ENCODE assay signal across 24 cellular contexts in the genomic region with DNA sequence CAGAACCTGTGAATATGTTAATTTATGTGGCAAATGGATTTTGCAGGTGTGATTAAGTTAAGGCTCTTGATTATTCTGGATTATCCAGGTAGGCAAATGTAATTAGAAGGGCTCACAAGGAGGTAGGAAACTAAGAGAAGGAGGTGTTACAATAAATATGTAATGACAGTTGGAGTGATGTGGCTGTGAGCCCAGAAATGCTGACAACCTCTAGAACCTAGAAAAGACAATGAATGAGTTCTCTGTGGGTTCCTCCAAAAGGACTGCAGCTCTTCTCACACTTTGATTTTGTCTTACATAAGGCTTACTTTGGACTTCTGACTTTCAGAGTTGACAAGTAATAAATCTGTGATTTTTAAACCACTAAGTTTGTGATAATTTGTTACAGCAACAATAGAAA.
DNase-seq lines count a peak whose midpoint lies in the region; ATAC-seq, FAIRE-seq and TF ChIP-seq lines count a peak whose summit lies in the region.
"Had no signal": no experiment of that assay in that cellular context is flagged by ENCODE, and none has a peak within 500 bp of the region (broad histone marks: within the 10 kb centered on the region; RNA-seq: fewer than 3 reads in every experiment).

No MANE protein-coding gene starts in this region.

- H4K91ac ChIP-seq in H1 (replicated peaks; ENCODE audit: insufficient read length, low read length), result no peak overlapping the region

- H3K79me2 ChIP-seq in H1 (ENCODE audit: control insufficient read depth in 1 of 2, insufficient read depth in 2 of 2, low read length in 2 of 2), result no peaks in the 10 kb centered on the region

- H3K4me3 ChIP-seq in H1 (ENCODE audit: extremely low read depth in 1 of 4, insufficient read depth in 2 of 4, low read depth in 3 of 4, low read length in 4 of 4), result no peak overlapping the region
- no peak overlapping the region for H3K4me3 ChIP-seq in small intestine (ENCODE audit: low read depth in 1 of 2, low read length in 2 of 2)
- H3K4me3 ChIP-seq: BLaER1, GM12878 had no signal

- ATAC-seq in GM21825 (IDR thresholded peaks at IDR 0.05; ENCODE audit: unreplicated experiment), result no peak
- ATAC-seq: GM12878 had no signal

- H3K23me2 ChIP-seq in H1 (ENCODE audit: low read depth, low read length), result no peaks in the 10 kb centered on the region

- POLR2A ChIA-PET in H1 (lab: Charles Lee; ENCODE audit: partially characterized antibody), result interaction anchor here (1.6 to 2.2 kb wide), 3 partner anchors 12 to 41 kb away, joined by 4 to 7 read pairs (median 7); no protein-coding TSS in a partner anchor

- no peak overlapping the region for H2AFZ ChIP-seq in H1 (ENCODE audit: low read length)

- no peak overlapping the region for H2BK20ac ChIP-seq in H1 (ENCODE audit: low read length)

- H3K9ac ChIP-seq in H1 (replicated peaks in 1 of 4; ENCODE audit: extremely low read depth in 1 of 4, low read depth in 3 of 4, low read length in 3 of 4), result no peak overlapping the region
- H3K9ac ChIP-seq: BLaER1 had no signal

- no peak for TF ChIP-seq EP300 in H1 (IDR thresholded peaks at IDR 0.05; ENCODE audit: borderline replicate concordance in 1 of 2, low read depth in 2 of 2, low read length in 2 of 2)

- H3K23ac ChIP-seq in H1 (ENCODE audit: insufficient read length), result no peak overlapping the region

- CTCF ChIA-PET in H1 (lab: Charles Lee; ENCODE audit: partially characterized antibody), result no interaction called here

- no peak overlapping the region for H2BK5ac ChIP-seq in H1 (ENCODE audit: low read depth, low read length)

- FAIRE-seq in H1 (lab: Jason Lieb, UNC) (no peak), small intestine (lab: Jason Lieb, UNC) (no peak)
- FAIRE-seq: GM12878, GM12892, GM18507 had no signal

- H3K4me1 ChIP-seq in H1 (replicated peaks in 1 of 4; ENCODE audit: control insufficient read depth in 3 of 4, insufficient read depth in 4 of 4, low read length in 3 of 4), result peaks cover 0 to 3% (median 0%) of the 10 kb centered on the region in 4 experiments; a peak in 1 of 7 replicates
- no peaks in the 10 kb centered on the region for H3K4me1 ChIP-seq in small intestine (ENCODE audit: control insufficient read depth in 2 of 2, insufficient read depth in 1 of 2, low read depth in 1 of 2, low read length in 1 of 2)
- H3K4me1 ChIP-seq: BE2C, BLaER1 had no signal

- no peak overlapping the region for H3K4ac ChIP-seq in H1 (replicated peaks; ENCODE audit: insufficient read length, low read depth, low read length)

- H2BK120ac ChIP-seq in H1 (replicated peaks; ENCODE audit: low read depth, low read length), result no peak overlapping the region

- no peak overlapping the region for H3K4me2 ChIP-seq in H1 (ENCODE audit: insufficient read depth in 1 of 2, low read depth in 2 of 2, low read length in 2 of 2)
- H3K4me2 ChIP-seq: BLaER1 had no signal

- no peaks in the 10 kb centered on the region for H3K27me3 ChIP-seq in H1 (replicated peaks in 1 of 4; ENCODE audit: control insufficient read depth in 3 of 4, extremely low read depth in 1 of 4, insufficient read depth in 3 of 4, low read length in 3 of 4)
- H3K27me3 ChIP-seq in small intestine (ENCODE audit: control insufficient read depth in 2 of 2, insufficient read depth in 2 of 2, low read length in 2 of 2), result no peaks in the 10 kb centered on the region
- H3K27me3 ChIP-seq: BE2C, BLaER1 had no signal

- H3K36me3 ChIP-seq in H1 (ENCODE audit: control insufficient read depth in 2 of 4, insufficient read depth in 4 of 4, low read length in 3 of 4) (peaks cover 0 to 47% (median 16%) of the 10 kb centered on the region in 4 experiments; a peak in 4 of 8 replicates), small intestine (ENCODE audit: control insufficient read depth in 2 of 2, insufficient read depth in 2 of 2, low read length in 2 of 2) (no peaks in the 10 kb centered on the region)
- H3K36me3 ChIP-seq: BE2C, BLaER1 had no signal

- no peak overlapping the region for H2BK15ac ChIP-seq in H1 (ENCODE audit: low read length)

- no peak overlapping the region for H3K27ac ChIP-seq in H1 (ENCODE audit: low read depth, low read length)
- no peak overlapping the region for H3K27ac ChIP-seq in small intestine (ENCODE audit: low read depth in 1 of 2, low read length in 1 of 2)
- H3K27ac ChIP-seq: BLaER1 had no signal

- no peak overlapping the region for H3K14ac ChIP-seq in H1 (ENCODE audit: insufficient read length)

- no peak overlapping the region for H4K5ac ChIP-seq in H1 (ENCODE audit: insufficient read length, low read depth, low read length)

- no peak overlapping the region for H2AK5ac ChIP-seq in H1 (ENCODE audit: low read depth, low read length)

- TF ChIP-seq POLR2A in H1 (IDR thresholded peaks at IDR 0.05; ENCODE audit: control extremely low read depth in 1 of 2, low read depth in 2 of 2, low read length in 2 of 2), result peak in 1 of 2 experiments; percentile 96; a peak in 2 of 3 replicates

- no peaks in the 10 kb centered on the region for H3K9me3 ChIP-seq in H1 (ENCODE audit: insufficient read depth in 2 of 2, low read depth in 1 of 2, low read length in 1 of 2)
- no peaks in the 10 kb centered on the region for H3K9me3 ChIP-seq in small intestine (ENCODE audit: control insufficient read depth, low read depth)
- H3K9me3 ChIP-seq: BE2C, BLaER1 had no signal

- H3K18ac ChIP-seq in H1 (ENCODE audit: extremely low read depth, low read length), result no peak overlapping the region

- no peaks in the 10 kb centered on the region for H3K79me1 ChIP-seq in H1 (ENCODE audit: low read depth, low read length)

- no peaks in the 10 kb centered on the region for H4K20me1 ChIP-seq in H1 (replicated peaks in 1 of 2; ENCODE audit: control insufficient read depth in 1 of 2, insufficient read depth in 2 of 2, low read length in 2 of 2)
- H4K20me1 ChIP-seq: BLaER1 had no signal

- peak; percentile 12 for DNase-seq in NCI-H69 (lab: John Stamatoyannopoulos, UW)
- no peak for DNase-seq in H1 (ENCODE audit: low read depth in 1 of 2, low spot score in 2 of 2)
- no peak for DNase-seq in small intestine
- no peak for DNase-seq in hepatic stellate cell (ENCODE audit: low spot score)
- DNase-seq: 8988T; ACHN; BE2C; C1 segment of cervical spinal cord; CD4-positive, alpha-beta memory T cell; CD4-positive, CD25-positive, alpha-beta regulatory T cell; CD8-positive, alpha-beta memory T cell; COR-L47; DMS 273 treated with DMSO at 0.1 percent for 48 hours; DMS153; DMS53; DMS79; DND-41; EL; GDM1 had no signal

- no peak overlapping the region for H2BK12ac ChIP-seq in H1 (ENCODE audit: low read depth, low read length)

- no peak for TF ChIP-seq CTCF in H1 (IDR thresholded peaks at IDR 0.05; ENCODE audit: control extremely low read depth in 1 of 3, insufficient read depth in 1 of 3, low read depth in 1 of 3, low read length in 3 of 3)

- H3K56ac ChIP-seq in H1 (replicated peaks; ENCODE audit: insufficient read length, low read depth, low read length), result no peak overlapping the region

- H4K8ac ChIP-seq in H1 (ENCODE audit: extremely low read depth, insufficient read depth, low read length), result no peak overlapping the region

- no peak for TF ChIP-seq RAD21 in H1 (IDR thresholded peaks at IDR 0.05 in 1 of 2, conservative IDR thresholded peaks at IDR 0.05 in 1 of 2; ENCODE audit: low read depth in 2 of 2, low read length in 2 of 2)

TF ChIP-seq in H1, 55 proteins besides CTCF, POLR2A, EP300 and RAD21:
- TF ChIP-seq JUND (IDR thresholded peaks at IDR 0.05; ENCODE audit: low read length), result no peak
- TF ChIP-seq, protein P1, sequence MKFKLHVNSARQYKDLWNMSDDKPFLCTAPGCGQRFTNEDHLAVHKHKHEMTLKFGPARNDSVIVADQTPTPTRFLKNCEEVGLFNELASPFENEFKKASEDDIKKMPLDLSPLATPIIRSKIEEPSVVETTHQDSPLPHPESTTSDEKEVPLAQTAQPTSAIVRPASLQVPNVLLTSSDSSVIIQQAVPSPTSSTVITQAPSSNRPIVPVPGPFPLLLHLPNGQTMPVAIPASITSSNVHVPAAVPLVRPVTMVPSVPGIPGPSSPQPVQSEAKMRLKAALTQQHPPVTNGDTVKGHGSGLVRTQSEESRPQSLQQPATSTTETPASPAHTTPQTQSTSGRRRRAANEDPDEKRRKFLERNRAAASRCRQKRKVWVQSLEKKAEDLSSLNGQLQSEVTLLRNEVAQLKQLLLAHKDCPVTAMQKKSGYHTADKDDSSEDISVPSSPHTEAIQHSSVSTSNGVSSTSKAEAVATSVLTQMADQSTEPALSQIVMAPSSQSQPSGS (IDR thresholded peaks at IDR 0.05; ENCODE audit: low read length), result peak; percentile 73
- no peak for TF ChIP-seq ZNF274 (IDR thresholded peaks at IDR 0.05; ENCODE audit: borderline replicate concordance, extremely low read depth, low read length)
- no peak for TF ChIP-seq CBX8 (IDR thresholded peaks at IDR 0.05; ENCODE audit: borderline replicate concordance, low read depth, low read length)
- TF ChIP-seq BACH1 (IDR thresholded peaks at IDR 0.05; ENCODE audit: low read length), result no peak
- TF ChIP-seq SIX5 (IDR thresholded peaks at IDR 0.05; ENCODE audit: low read depth, low read length), result no peak
- TF ChIP-seq SP4 (IDR thresholded peaks at IDR 0.05; ENCODE audit: low read length), result no peak
- peak; percentile 93 for TF ChIP-seq POLR2AphosphoS5 (IDR thresholded peaks at IDR 0.05; ENCODE audit: low read depth, low read length)
